11 cellular contexts compared by ENCODE assay signal in the genomic region with DNA sequence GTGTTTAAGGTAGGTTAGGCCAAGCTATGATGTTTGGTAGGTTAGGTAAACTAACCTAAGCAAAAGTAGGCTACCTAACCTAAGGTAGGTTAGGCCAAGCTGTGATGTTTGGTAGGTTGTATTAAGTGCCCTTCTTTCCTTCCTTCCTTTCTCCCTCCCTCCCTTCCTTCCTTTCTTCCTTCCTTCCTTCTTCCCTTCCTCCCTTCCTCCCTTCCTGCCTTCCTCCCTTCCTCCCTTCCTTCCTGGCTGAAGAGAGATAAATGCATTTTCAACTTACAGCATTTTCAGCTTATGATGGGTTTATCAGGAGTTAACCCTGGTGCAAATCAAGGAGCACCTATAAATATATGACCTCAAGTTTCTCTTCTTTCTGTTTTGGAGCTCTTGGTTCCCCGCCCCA.
"Had no signal": no experiment of that assay in that cellular context is flagged by ENCODE, and none has a peak within 500 bp of the region (broad histone marks: within the 10 kb centered on the region; RNA-seq: fewer than 3 reads in every experiment).

No MANE protein-coding gene starts in this region.

- H3K4me1 ChIP-seq: gastroesophageal sphincter, parathyroid adenoma had no signal

- DNase-seq: activated B cell treated with CpG ODN at 0.5 μM for 24 hours had no signal

- H3K27me3 Mint-ChIP-seq: activated B cell treated with CpG ODN at 0.5 μM for 24 hours; activated naive CD4-positive, alpha-beta T cell treated with anti-CD3 and anti-CD28 coated beads, Interleukin-2, amount 50 U/mL, for 24 hours; memory B cell; stimulated activated memory B cell treated with anti-CD40 and anti-IgM and Interleukin-4, amounts not matched to agents 10 μg/mL and 1 μg/mL and 100 μg/mL, for 72 hours; type B pancreatic cell had no signal

- H3K9me3 ChIP-seq: neutrophil, thoracic aorta had no signal

- H3K27me3 ChIP-seq: brain microvascular endothelial cell, gastroesophageal sphincter, neutrophil had no signal

- H3K27ac ChIP-seq: brain microvascular endothelial cell, gastroesophageal sphincter, neutrophil, parathyroid adenoma, thoracic aorta had no signal

- ATAC-seq: stimulated activated memory B cell treated with anti-CD40 and anti-IgM and Interleukin-4, amounts not matched to agents 10 μg/mL and 1 μg/mL and 100 μg/mL, for 72 hours had no signal

- H3K4me3 Mint-ChIP-seq: activated B cell treated with CpG ODN at 0.5 μM for 24 hours; activated naive CD4-positive, alpha-beta T cell treated with anti-CD3 and anti-CD28 coated beads, Interleukin-2, amount 50 U/mL, for 24 hours; memory B cell; nephron; stimulated activated memory B cell treated with anti-CD40 and anti-IgM and Interleukin-4, amounts not matched to agents 10 μg/mL and 1 μg/mL and 100 μg/mL, for 72 hours; type B pancreatic cell had no signal

- H3K4me3 ChIP-seq: gastroesophageal sphincter, thoracic aorta had no signal

- H3K27ac Mint-ChIP-seq: activated B cell treated with CpG ODN at 0.5 μM for 24 hours; activated naive CD4-positive, alpha-beta T cell treated with anti-CD3 and anti-CD28 coated beads, Interleukin-2, amount 50 U/mL, for 24 hours; stimulated activated memory B cell treated with anti-CD40 and anti-IgM and Interleukin-4, amounts not matched to agents 10 μg/mL and 1 μg/mL and 100 μg/mL, for 72 hours; type B pancreatic cell had no signal

- H2AFZ ChIP-seq: parathyroid adenoma had no signal

- H3K4me1 Mint-ChIP-seq: activated B cell treated with CpG ODN at 0.5 μM for 24 hours; memory B cell; nephron; stimulated activated memory B cell treated with anti-CD40 and anti-IgM and Interleukin-4, amounts not matched to agents 10 μg/mL and 1 μg/mL and 100 μg/mL, for 72 hours had no signal

- H3K9ac ChIP-seq: parathyroid adenoma had no signal

- H3K9me3 Mint-ChIP-seq: activated B cell treated with CpG ODN at 0.5 μM for 24 hours; activated naive CD4-positive, alpha-beta T cell treated with anti-CD3 and anti-CD28 coated beads, Interleukin-2, amount 50 U/mL, for 24 hours; stimulated activated memory B cell treated with anti-CD40 and anti-IgM and Interleukin-4, amounts not matched to agents 10 μg/mL and 1 μg/mL and 100 μg/mL, for 72 hours; type B pancreatic cell had no signal
